8 cellular contexts compared by ENCODE assay signal in genomic region chr7:100120518-100121085, GRCh38. TPM values are rescaled to one million over a fixed set of nuclear protein-coding genes. Genes with fewer than 3 reads are reported as not detected.
DNase-seq lines count a peak whose midpoint lies in the region; ATAC-seq and TF ChIP-seq lines count a peak whose summit lies in the region.

No MANE protein-coding gene starts in this region.

- H3K9me3 ChIP-seq in adipocyte (ENCODE audit: control insufficient read depth, low read length) (no peaks in the 10 kb centered on the region), left lung (no peaks in the 10 kb centered on the region), tibial nerve (no peaks in the 10 kb centered on the region)

- H3K9ac ChIP-seq in adipocyte (ENCODE audit: low read length): peak overlapping the region; percentile 92

- no peak for TF ChIP-seq CTCF in left lung (IDR thresholded peaks at IDR 0.05)
- TF ChIP-seq CTCF in tibial nerve (IDR thresholded peaks at IDR 0.05): no peak

- H3K27ac ChIP-seq in left lung (peak overlapping the region in 1 of 2 donors; percentile 88), tibial nerve (peak overlapping the region in 3 of 4 donors; percentile 83 to 91 (median 84))

- ATAC-seq in activated CD8-positive, alpha-beta memory T cell treated with anti-CD3 and anti-CD28 coated beads, Interleukin-2, amount 10 ng/mL, durations not matched to agents 7 days and 5 days: peak; percentile 2
- ATAC-seq in left lung: no peak

- no peaks in the 10 kb centered on the region for H3K9me3 Mint-ChIP-seq in activated CD8-positive, alpha-beta memory T cell treated with anti-CD3 and anti-CD28 coated beads, Interleukin-2, amount 10 ng/mL, durations not matched to agents 7 days and 5 days (ENCODE audit: low read depth)

- peak overlapping the region; percentile 93 for H3K4me3 Mint-ChIP-seq in activated CD8-positive, alpha-beta memory T cell treated with anti-CD3 and anti-CD28 coated beads, Interleukin-2, amount 10 ng/mL, durations not matched to agents 7 days and 5 days

- CTCF ChIA-PET in activated CD8-positive, alpha-beta memory T cell treated with anti-CD3 and anti-CD28 coated beads, Interleukin-2, amount 10 ng/mL, durations not matched to agents 7 days and 5 days (lab: Charles Lee): interaction anchor here (1.0 to 2.5 kb wide), 5 partner anchors 10 to 141 kb away, joined by 3 to 26 read pairs (median 4); partner anchors contain the start of genes AP4M1 and COPS6

- H3K4me1 Mint-ChIP-seq in activated CD8-positive, alpha-beta memory T cell treated with anti-CD3 and anti-CD28 coated beads, Interleukin-2, amount 10 ng/mL, durations not matched to agents 7 days and 5 days: peaks cover 38% of the 10 kb centered on the region

- H3K4me3 ChIP-seq in adipocyte (ENCODE audit: low read length) (peak overlapping the region; percentile 92), left lung (peak overlapping the region; percentile 83 to 89), tibial nerve (peak overlapping the region; percentile 61 to 85 (median 69))

- H3K36me3 ChIP-seq in adipocyte (ENCODE audit: control insufficient read depth, insufficient read depth, low read length, severe bottlenecking) (peaks cover 4% of the 10 kb centered on the region), left lung (no peaks in the 10 kb centered on the region), tibial nerve (peaks cover 0 to 40% (median 0%) of the 10 kb centered on the region in 3 donors)

- no peaks in the 10 kb centered on the region for H3K27me3 ChIP-seq in adipocyte (replicated peaks; ENCODE audit: control insufficient read depth, insufficient read depth, low read length)
- H3K27me3 ChIP-seq in left lung: no peaks in the 10 kb centered on the region
- no peaks in the 10 kb centered on the region for H3K27me3 ChIP-seq in tibial nerve

- TF ChIP-seq EP300 in tibial nerve (IDR thresholded peaks at IDR 0.05): no peak

- H3K36me3 Mint-ChIP-seq in activated CD8-positive, alpha-beta memory T cell treated with anti-CD3 and anti-CD28 coated beads, Interleukin-2, amount 10 ng/mL, durations not matched to agents 7 days and 5 days: peaks cover 22% of the 10 kb centered on the region

- TF ChIP-seq POLR2A in tibial nerve (IDR thresholded peaks at IDR 0.05): no peak

- H3K27me3 Mint-ChIP-seq in activated CD8-positive, alpha-beta memory T cell treated with anti-CD3 and anti-CD28 coated beads, Interleukin-2, amount 10 ng/mL, durations not matched to agents 7 days and 5 days: no peaks in the 10 kb centered on the region

- intact Hi-C loops in left lung (cut with DNase I): no loop called here

- peaks cover 13% of the 10 kb centered on the region for H3K4me1 ChIP-seq in adipocyte (ENCODE audit: control insufficient read depth, insufficient read depth, low read length)
- peaks cover 14 to 34% of the 10 kb centered on the region in 2 donors for H3K4me1 ChIP-seq in left lung
- peaks cover 0 to 36% (median 19%) of the 10 kb centered on the region in 4 donors for H3K4me1 ChIP-seq in tibial nerve

- 39 to 40% methylated on average over 4 of the region's 4 CpGs for WGBS in tibial nerve, 2 donors

- DNase-seq in activated CD8-positive, alpha-beta memory T cell treated with anti-CD3 and anti-CD28 coated beads, Interleukin-2, amount 10 ng/mL, durations not matched to agents 7 days and 5 days: no peak
- no peak for DNase-seq in activated CD8-positive, alpha-beta memory T cell treated with anti-CD3 and anti-CD28 coated beads for 24 hours
- no peak for DNase-seq in adipocyte (ENCODE audit: low read depth)
- no peak for DNase-seq in left lung
- DNase-seq in tibial nerve (ENCODE audit: low spot score in 2 of 2): no peak
- no peak for DNase-seq in activated gamma-delta T cell (lab: John Stamatoyannopoulos, UW)
- no peak for DNase-seq in DMS114 treated with DMSO at 0.1 percent for 48 hours (lab: John Stamatoyannopoulos, UW; ENCODE audit: unreplicated experiment)
- no peak for DNase-seq in kidney tubule cell (ENCODE audit: low spot score)

- peak overlapping the region; percentile 91 for H3K27ac Mint-ChIP-seq in activated CD8-positive, alpha-beta memory T cell treated with anti-CD3 and anti-CD28 coated beads, Interleukin-2, amount 10 ng/mL, durations not matched to agents 7 days and 5 days

RNA-seq across cellular contexts. Expression of gene CNPY4, which starts 1.2 kb away (rescaled TPM):
- 10 to 100 TPM; 27.3 to 28.0 TPM for total RNA-seq in activated CD8-positive, alpha-beta memory T cell treated with anti-CD3 and anti-CD28 coated beads, Interleukin-2, amount 10 ng/mL, durations not matched to agents 7 days and 5 days
- total RNA-seq in left lung: 10 to 100 TPM; 15.1 to 19.4 TPM
- 10 to 100 TPM in 3 of 4 donors, 1 to 10 TPM in 1; 7.5 to 15.9 (median 11.5) TPM for total RNA-seq in tibial nerve

RNA-seq across cellular contexts. Expression of gene TAF6, which starts 1.4 kb away (rescaled TPM):
- 10 to 100 TPM; 70.4 to 71.4 TPM for total RNA-seq in activated CD8-positive, alpha-beta memory T cell treated with anti-CD3 and anti-CD28 coated beads, Interleukin-2, amount 10 ng/mL, durations not matched to agents 7 days and 5 days
- total RNA-seq in left lung (10 to 100 TPM; 43.5 to 45.3 TPM), tibial nerve (10 to 100 TPM; 46.1 to 56.9 (median 54.2) TPM)

RNA-seq across cellular contexts. Expression of gene MBLAC1, which starts 6.2 kb away (rescaled TPM):
- 1 to 10 TPM; 5.6 to 7.5 TPM for total RNA-seq in activated CD8-positive, alpha-beta memory T cell treated with anti-CD3 and anti-CD28 coated beads, Interleukin-2, amount 10 ng/mL, durations not matched to agents 7 days and 5 days
- total RNA-seq in left lung: 1 to 10 TPM; 2.1 to 2.8 TPM
- total RNA-seq in tibial nerve: 1 to 10 TPM; 3.9 to 9.2 (median 6.9) TPM

RNA-seq across cellular contexts. Expression of gene AP4M1, which starts 19.2 kb away (rescaled TPM):
- total RNA-seq in activated CD8-positive, alpha-beta memory T cell treated with anti-CD3 and anti-CD28 coated beads, Interleukin-2, amount 10 ng/mL, durations not matched to agents 7 days and 5 days: 10 to 100 TPM in 1 of 2 experiments, 1 to 10 TPM in 1; 9.9 to 10.6 TPM
- total RNA-seq in left lung (10 to 100 TPM; 16.7 to 18.2 TPM), tibial nerve (10 to 100 TPM; 23.0 to 34.1 (median 25.9) TPM)

RNA-seq across cellular contexts. Expression of gene MCM7, which starts 19.4 kb away (rescaled TPM):
- 100 to 1,000 TPM; 405 to 409 TPM for total RNA-seq in activated CD8-positive, alpha-beta memory T cell treated with anti-CD3 and anti-CD28 coated beads, Interleukin-2, amount 10 ng/mL, durations not matched to agents 7 days and 5 days
- total RNA-seq in left lung (10 to 100 TPM; 53.7 to 89.3 TPM), tibial nerve (10 to 100 TPM; 28.9 to 41.0 (median 35.8) TPM)
